18 cellular contexts compared by ENCODE assay signal in genomic region chr14:65718629-65719028, GRCh38.
DNase-seq lines count a peak whose midpoint lies in the region; ATAC-seq and TF ChIP-seq lines count a peak whose summit lies in the region.
"Had no signal": no experiment of that assay in that cellular context is flagged by ENCODE, and none has a peak within 500 bp of the region (broad histone marks: within the 10 kb centered on the region; RNA-seq: fewer than 3 reads in every experiment).

No MANE protein-coding gene starts in this region.

- peaks cover 44% of the 10 kb centered on the region for H3K36me3 ChIP-seq in endodermal cell (ENCODE audit: control insufficient read depth, insufficient read depth, low read length)

- peak overlapping the region; percentile 17 for H3K4me3 Mint-ChIP-seq in activated naive CD8-positive, alpha-beta T cell
- no peak overlapping the region for H3K4me3 Mint-ChIP-seq in activated naive CD8-positive, alpha-beta T cell treated with anti-CD3 and anti-CD28 coated beads, Interleukin-2, amount 50 U/mL, for 24 hours
- no peak overlapping the region for H3K4me3 Mint-ChIP-seq in endodermal cell
- H3K4me3 Mint-ChIP-seq in memory B cell = no peak overlapping the region
- H3K4me3 Mint-ChIP-seq: B cell; CD4-positive, CD25-positive, alpha-beta regulatory T cell; CD8-positive, alpha-beta T cell; GM23338; H9 had no signal

- no peaks in the 10 kb centered on the region for H3K27me3 Mint-ChIP-seq in activated naive CD8-positive, alpha-beta T cell
- no peaks in the 10 kb centered on the region for H3K27me3 Mint-ChIP-seq in activated naive CD8-positive, alpha-beta T cell treated with anti-CD3 and anti-CD28 coated beads, Interleukin-2, amount 50 U/mL, for 24 hours
- peaks cover 2% of the 10 kb centered on the region for H3K27me3 Mint-ChIP-seq in endodermal cell (ENCODE audit: insufficient read depth)
- H3K27me3 Mint-ChIP-seq in memory B cell = no peaks in the 10 kb centered on the region
- H3K27me3 Mint-ChIP-seq: B cell; CD4-positive, CD25-positive, alpha-beta regulatory T cell had no signal

- H3K27me3 ChIP-seq in endodermal cell (ENCODE audit: control insufficient read depth, insufficient read depth, low read length, poor library complexity, severe bottlenecking) = no peaks in the 10 kb centered on the region
- H3K27me3 ChIP-seq: BLaER1 had no signal

- peak overlapping the region; percentile 52 for H3K4me3 ChIP-seq in endodermal cell (ENCODE audit: low read length)
- H3K4me3 ChIP-seq: BLaER1, GM23338 had no signal

- 93 to 100% methylated on average over 1 of the region's 1 CpG for WGBS in endodermal cell (ENCODE audit: insufficient coverage in 1 of 2, insufficient read length in 1 of 2), 2 experiments

- H3K9ac ChIP-seq in endodermal cell (ENCODE audit: extremely low read depth, low read length, poor library complexity, severe bottlenecking) = no peak overlapping the region
- H3K9ac ChIP-seq: BLaER1 had no signal

- ATAC-seq in activated naive CD8-positive, alpha-beta T cell treated with anti-CD3 and anti-CD28 coated beads, Interleukin-2, amount 50 U/mL, for 24 hours = no peak
- no peak for ATAC-seq in memory B cell (ENCODE audit: low read depth)
- ATAC-seq: CD8-positive, alpha-beta T cell; GM23338; HCT116 had no signal

- peaks cover 81% of the 10 kb centered on the region for H3K9me3 ChIP-seq in endodermal cell (ENCODE audit: control insufficient read depth, low read length)

- peaks cover 45% of the 10 kb centered on the region for H3K36me3 Mint-ChIP-seq in activated naive CD8-positive, alpha-beta T cell
- peaks cover 54% of the 10 kb centered on the region for H3K36me3 Mint-ChIP-seq in activated naive CD8-positive, alpha-beta T cell treated with anti-CD3 and anti-CD28 coated beads, Interleukin-2, amount 50 U/mL, for 24 hours (ENCODE audit: low read depth)
- peaks cover 56% of the 10 kb centered on the region for H3K36me3 Mint-ChIP-seq in endodermal cell (ENCODE audit: low read depth)
- peaks cover 38% of the 10 kb centered on the region for H3K36me3 Mint-ChIP-seq in memory B cell

- no peaks in the 10 kb centered on the region for H3K4me1 ChIP-seq in endodermal cell (ENCODE audit: control insufficient read depth, insufficient read depth, low read length)
- H3K4me1 ChIP-seq: Caco-2 had no signal

- DNase-seq in activated naive CD8-positive, alpha-beta T cell treated with anti-CD3 and anti-CD28 coated beads, Interleukin-2, amount 50 U/mL, for 24 hours = no peak
- DNase-seq in endodermal cell = no peak
- no peak for DNase-seq in memory B cell (ENCODE audit: low spot score in 2 of 2)
- no peak for DNase-seq in NCI-H524 (lab: John Stamatoyannopoulos, UW)
- DNase-seq in NCI-H2171 (lab: John Stamatoyannopoulos, UW) = no peak
- DNase-seq: Caco-2; CD4-positive, CD25-positive, alpha-beta regulatory T cell; CD8-positive, alpha-beta T cell; DMS153; DND-41; H9 had no signal

- no peak overlapping the region for H3K27ac ChIP-seq in endodermal cell (ENCODE audit: low read depth, low read length)
- H3K27ac ChIP-seq: 22Rv1, BLaER1, C4-2B had no signal

- H3K9me3 Mint-ChIP-seq in activated naive CD8-positive, alpha-beta T cell (ENCODE audit: low read depth) = peaks cover 26% of the 10 kb centered on the region
- peaks cover 38% of the 10 kb centered on the region for H3K9me3 Mint-ChIP-seq in activated naive CD8-positive, alpha-beta T cell treated with anti-CD3 and anti-CD28 coated beads, Interleukin-2, amount 50 U/mL, for 24 hours
- peaks cover 63% of the 10 kb centered on the region for H3K9me3 Mint-ChIP-seq in endodermal cell
- H3K9me3 Mint-ChIP-seq in memory B cell = peaks cover 14% of the 10 kb centered on the region

- peaks cover 33% of the 10 kb centered on the region for H3K4me1 Mint-ChIP-seq in activated naive CD8-positive, alpha-beta T cell (ENCODE audit: low read depth)
- H3K4me1 Mint-ChIP-seq in activated naive CD8-positive, alpha-beta T cell treated with anti-CD3 and anti-CD28 coated beads, Interleukin-2, amount 50 U/mL, for 24 hours = peaks cover 19% of the 10 kb centered on the region
- H3K4me1 Mint-ChIP-seq in endodermal cell (no peaks in the 10 kb centered on the region), memory B cell (peaks cover 23% of the 10 kb centered on the region)
- H3K4me1 Mint-ChIP-seq: GM23338, H9 had no signal

- H3K27ac Mint-ChIP-seq in activated naive CD8-positive, alpha-beta T cell = no peak overlapping the region
- no peak overlapping the region for H3K27ac Mint-ChIP-seq in activated naive CD8-positive, alpha-beta T cell treated with anti-CD3 and anti-CD28 coated beads, Interleukin-2, amount 50 U/mL, for 24 hours
- no peak overlapping the region for H3K27ac Mint-ChIP-seq in endodermal cell
- H3K27ac Mint-ChIP-seq in memory B cell = peak overlapping the region; percentile 26
- H3K27ac Mint-ChIP-seq: CD8-positive, alpha-beta T cell; GM23338; H9 had no signal

- TF ChIP-seq CTCF in endodermal cell (conservative IDR thresholded peaks at IDR 0.05) = no peak
